In genomic region chr9:111839387-111839786, GRCh38 we compare ENCODE assay signal across 11 cellular contexts. TPM values are rescaled to one million over a fixed set of nuclear protein-coding genes. Genes with fewer than 3 reads are reported as not detected.
DNase-seq lines count a peak whose midpoint lies in the region; ATAC-seq, FAIRE-seq and TF ChIP-seq lines count a peak whose summit lies in the region.
"Had no signal": no experiment of that assay in that cellular context is flagged by ENCODE, and none has a peak within 500 bp of the region (broad histone marks: within the 10 kb centered on the region; RNA-seq: fewer than 3 reads in every experiment).

No MANE protein-coding gene starts in this region.

- H4K8ac ChIP-seq in H9 (replicated peaks; ENCODE audit: insufficient read length, low read depth, low read length), result no peak overlapping the region

- H3K9me3 Mint-ChIP-seq in activated naive CD4-positive, alpha-beta T cell treated with anti-CD3 and anti-CD28 coated beads, Interleukin-2, amount 50 U/mL, for 72 hours, result peaks cover 0 to 8% of the 10 kb centered on the region in 2 donors
- peaks cover 0 to 6% of the 10 kb centered on the region in 2 donors for H3K9me3 Mint-ChIP-seq in stimulated activated naive B cell treated with anti-CD40 and anti-IgM and Interleukin-4, amounts not matched to agents 10 μg/mL and 1 μg/mL and 100 μg/mL, for 72 hours
- no peaks in the 10 kb centered on the region for H3K9me3 Mint-ChIP-seq in H9

- H3K4me1 Mint-ChIP-seq in stimulated activated naive B cell treated with anti-CD40 and anti-IgM and Interleukin-4, amounts not matched to agents 10 μg/mL and 1 μg/mL and 100 μg/mL, for 72 hours, result peaks cover 20 to 21% of the 10 kb centered on the region in 2 donors
- H3K4me1 Mint-ChIP-seq in H9, result no peaks in the 10 kb centered on the region

- no peak overlapping the region for H3K4me3 ChIP-seq in K562
- no peak overlapping the region for H3K4me3 ChIP-seq in BE2C (ENCODE audit: low read depth, low read length)

- no peak for TF ChIP-seq RAD21 in K562 (CRISPR knock-in tag; conservative IDR thresholded peaks at IDR 0.05 in 1 of 2, IDR thresholded peaks at IDR 0.05 in 1 of 2)

- no peak overlapping the region for H2BK20ac ChIP-seq in H9 (ENCODE audit: low read depth, low read length, poor library complexity, severe bottlenecking)

- no peak overlapping the region for H2AK5ac ChIP-seq in H9 (ENCODE audit: insufficient read length, low read length)

- no peak overlapping the region for H3K4me3 Mint-ChIP-seq in stimulated activated naive B cell treated with anti-CD40 and anti-IgM and Interleukin-4, amounts not matched to agents 10 μg/mL and 1 μg/mL and 100 μg/mL, for 72 hours
- H3K4me3 Mint-ChIP-seq in H9, result no peak overlapping the region

- H4K5ac ChIP-seq in H9 (ENCODE audit: insufficient read length, low read depth, low read length), result no peak overlapping the region

- no peak overlapping the region for H3K14ac ChIP-seq in H9 (ENCODE audit: insufficient read depth, low read length)

- no peak overlapping the region for H2BK15ac ChIP-seq in H9 (ENCODE audit: low read depth, low read length)

- no peak overlapping the region for H3K56ac ChIP-seq in H9 (ENCODE audit: insufficient read length, low read depth, low read length)

- WGBS in K562 (ENCODE audit: insufficient coverage, low coverage, missing lambda C conversion rate), result 36% methylated on average over 6 of the region's 6 CpGs
- no CpG with 5 or more reads among the region's 6 CpGs for WGBS in H9 (ENCODE audit: extremely low coverage, insufficient read length, low lambda C conversion rate)

- no TSS peak for BruUV-seq in K562 (replicated peaks; lab: Mats Ljungman, UMichigan)

- no peaks in the 10 kb centered on the region for H3K9me1 ChIP-seq in K562 (ENCODE audit: control insufficient read depth, insufficient read depth, low read length)

- CTCF ChIA-PET in K562 (lab: Yijun Ruan, JAX; ENCODE audit: low intra/inter-chr PET ratio), result no interaction called here

- no peak overlapping the region for H3K18ac ChIP-seq in H9 (ENCODE audit: insufficient read length, low read depth, low read length)

- H3T11ph ChIP-seq in H9 (ENCODE audit: low read length), result no peak overlapping the region

- H2BK12ac ChIP-seq in H9 (ENCODE audit: insufficient read length, low read depth, low read length), result no peak overlapping the region

- POLR2A ChIA-PET in K562 (lab: Yijun Ruan, JAX), result no interaction called here

- no peak overlapping the region for H3K27ac ChIP-seq in K562 (ENCODE audit: extremely low read depth, low read depth, low read length)
- no peak overlapping the region for H3K27ac ChIP-seq in H9 (ENCODE audit: insufficient read length, low read depth, low read length)
- H3K27ac ChIP-seq: KMS-11 had no signal

- H3K9ac ChIP-seq in K562 (ENCODE audit: insufficient read depth in 1 of 2, low read depth in 2 of 2, low read length in 2 of 2) (no peak overlapping the region), H9 (ENCODE audit: extremely low read depth, insufficient read length, low read length) (no peak overlapping the region)
- H3K9ac ChIP-seq: KMS-11 had no signal

- no peak for DNase-seq in activated naive CD4-positive, alpha-beta T cell treated with anti-CD3 and anti-CD28 coated beads, Interleukin-2, amount 50 U/mL, for 72 hours (ENCODE audit: low spot score in 2 of 2)
- DNase-seq in activated naive CD4-positive, alpha-beta T cell treated with Interleukin-2 at 50 U/mL for 16 hours, result no peak
- DNase-seq in K562 (ENCODE audit: extremely low read depth in 1 of 4, low spot score in 3 of 4), result no peak
- DNase-seq in stimulated activated naive B cell treated with anti-CD40 and anti-IgM and Interleukin-4, amounts not matched to agents 10 μg/mL and 1 μg/mL and 100 μg/mL, for 72 hours, result no peak
- no peak for DNase-seq in activated gamma-delta T cell treated with Interleukin-2 at 50 U/mL for 16 hours
- DNase-seq in H9, result no peak
- DNase-seq in BE2C, result no peak
- DNase-seq: activated CD8-positive, alpha-beta memory T cell treated with anti-CD3 and anti-CD28 coated beads, Interleukin-2, amount 50 U/mL, for 48 hours; stimulated activated CD4-positive, alpha-beta T cell treated with anti-CD3 and anti-CD28 coated beads, Interleukin-2, amount 100 ng/mL, for 24 hours had no signal

- H4K20me1 ChIP-seq in K562 (replicated peaks; ENCODE audit: control insufficient read depth, insufficient read depth, low read length), result no peaks in the 10 kb centered on the region
- no peaks in the 10 kb centered on the region for H4K20me1 ChIP-seq in H9 (ENCODE audit: control insufficient read depth, insufficient read depth, insufficient read length)

- H3K36me3 Mint-ChIP-seq in activated naive CD4-positive, alpha-beta T cell treated with anti-CD3 and anti-CD28 coated beads, Interleukin-2, amount 50 U/mL, for 72 hours, result no peaks in the 10 kb centered on the region
- H3K36me3 Mint-ChIP-seq in stimulated activated naive B cell treated with anti-CD40 and anti-IgM and Interleukin-4, amounts not matched to agents 10 μg/mL and 1 μg/mL and 100 μg/mL, for 72 hours, result no peaks in the 10 kb centered on the region
- H3K36me3 Mint-ChIP-seq in H9 (ENCODE audit: insufficient read depth in 1 of 3, low read depth in 3 of 3), result no peaks in the 10 kb centered on the region

- H4K91ac ChIP-seq in H9 (ENCODE audit: insufficient read length, low read depth, low read length), result no peak overlapping the region

- H3K4me1 ChIP-seq in K562 (replicated peaks in 1 of 2; ENCODE audit: control insufficient read depth in 2 of 2, insufficient read depth in 2 of 2, low read length in 2 of 2), result no peaks in the 10 kb centered on the region
- no peaks in the 10 kb centered on the region for H3K4me1 ChIP-seq in H9 (ENCODE audit: insufficient read depth, low read length)
- no peaks in the 10 kb centered on the region for H3K4me1 ChIP-seq in BE2C

- intact Hi-C loops in K562 (cut with micrococcal nuclease), result no loop called here

- H3K79me2 ChIP-seq in K562 (ENCODE audit: control insufficient read depth, insufficient read depth, low read length) (no peaks in the 10 kb centered on the region), H9 (ENCODE audit: insufficient read depth, low read length) (no peaks in the 10 kb centered on the region)

- peaks cover 4 to 6% of the 10 kb centered on the region in 2 experiments; a peak in 2 of 5 replicates for H3K27me3 ChIP-seq in K562 (ENCODE audit: control insufficient read depth in 2 of 2, insufficient read depth in 2 of 2, low read length in 2 of 2)
- H3K27me3 ChIP-seq in H9 (ENCODE audit: insufficient read depth, low read length), result no peaks in the 10 kb centered on the region
- no peaks in the 10 kb centered on the region for H3K27me3 ChIP-seq in BE2C

- H3K4ac ChIP-seq in H9 (ENCODE audit: low read depth, low read length), result no peak overlapping the region

- H3K27me3 Mint-ChIP-seq in stimulated activated naive B cell treated with anti-CD40 and anti-IgM and Interleukin-4, amounts not matched to agents 10 μg/mL and 1 μg/mL and 100 μg/mL, for 72 hours, result peaks cover 0 to 9% of the 10 kb centered on the region in 2 donors
- no peaks in the 10 kb centered on the region; the same call in 1 of the 2 replicates for H3K27me3 Mint-ChIP-seq in H9 (ENCODE audit: low read depth)

- H3K79me1 ChIP-seq in H9 (ENCODE audit: insufficient read depth, low read depth, low read length, poor library complexity, severe bottlenecking), result no peaks in the 10 kb centered on the region

- H3K27ac Mint-ChIP-seq in activated naive CD4-positive, alpha-beta T cell treated with anti-CD3 and anti-CD28 coated beads, Interleukin-2, amount 50 U/mL, for 72 hours, result no peak overlapping the region
- no peak overlapping the region for H3K27ac Mint-ChIP-seq in stimulated activated naive B cell treated with anti-CD40 and anti-IgM and Interleukin-4, amounts not matched to agents 10 μg/mL and 1 μg/mL and 100 μg/mL, for 72 hours
- H3K27ac Mint-ChIP-seq in H9, result no peak overlapping the region

- no peaks in the 10 kb centered on the region for H3K36me3 ChIP-seq in K562 (ENCODE audit: control insufficient read depth, insufficient read depth, low read length)
- H3K36me3 ChIP-seq in BE2C, result no peaks in the 10 kb centered on the region

- FAIRE-seq in K562 (lab: Jason Lieb, UNC), result peak; percentile 42

- no peak for TF ChIP-seq POLR2A in K562 (conservative IDR thresholded peaks at IDR 0.05)

- no peak for TF ChIP-seq EP300 in K562 (IDR thresholded peaks at IDR 0.05; ENCODE audit: low read length)

- ATAC-seq in activated naive CD4-positive, alpha-beta T cell treated with anti-CD3 and anti-CD28 coated beads, Interleukin-2, amount 50 U/mL, for 72 hours, result peak; percentile 28 to 60
- ATAC-seq in HG02884 (IDR thresholded peaks at IDR 0.05; ENCODE audit: unreplicated experiment) (peak; percentile 75), K562 (no peak)
- peak; percentile 85 to 93 for ATAC-seq in stimulated activated naive B cell treated with anti-CD40 and anti-IgM and Interleukin-4, amounts not matched to agents 10 μg/mL and 1 μg/mL and 100 μg/mL, for 72 hours (replicated peaks)

- no peak for TF ChIP-seq CTCF in K562 (IDR thresholded peaks at IDR 0.05 in 2 of 3, conservative IDR thresholded peaks at IDR 0.05 in 1 of 3; ENCODE audit: insufficient read depth in 2 of 3, low read depth in 1 of 3, low read length in 3 of 3)
- TF ChIP-seq CTCF in H9 (conservative IDR thresholded peaks at IDR 0.05), result no peak
- no peak for TF ChIP-seq CTCF in BE2C (IDR thresholded peaks at IDR 0.05; ENCODE audit: low read depth, low read length)

- H3K4me2 ChIP-seq in K562 (ENCODE audit: insufficient read depth, low read length) (no peak overlapping the region), H9 (ENCODE audit: insufficient read depth, insufficient read length, low read length) (no peak overlapping the region)
- H3K4me2 ChIP-seq: KMS-11 had no signal

- H3K9me3 ChIP-seq in K562 (replicated peaks; ENCODE audit: control insufficient read depth, insufficient read depth, low read depth, low read length) (no peaks in the 10 kb centered on the region), H9 (ENCODE audit: control insufficient read depth, low read depth, low read length) (no peaks in the 10 kb centered on the region), BE2C (no peaks in the 10 kb centered on the region)

- H2BK5ac ChIP-seq in H9 (ENCODE audit: insufficient read length, low read length), result no peak overlapping the region

- no peaks in the 10 kb centered on the region for H3K23me2 ChIP-seq in H9 (ENCODE audit: insufficient read length, low read depth, low read length, poor library complexity, severe bottlenecking)

- H2BK120ac ChIP-seq in H9 (ENCODE audit: low read depth, low read length, poor library complexity, severe bottlenecking), result no peak overlapping the region

- in situ Hi-C loops in K562 (cut with MboI), result no loop called here

- H2AFZ ChIP-seq in K562 (ENCODE audit: low read depth, low read length), result peak overlapping the region; percentile 38
- H2AFZ ChIP-seq in H9 (ENCODE audit: low read length), result no peak overlapping the region

- no peak overlapping the region for H3K23ac ChIP-seq in H9 (ENCODE audit: insufficient read length, low read depth, low read length)

RNA-seq across cellular contexts. Expression of gene SHOC1, which starts 44.6 kb away (rescaled TPM):
- under 1 TPM in 1 of 2 donors, not detected in 1; 0.04 TPM for total RNA-seq in activated naive CD4-positive, alpha-beta T cell treated with anti-CD3 and anti-CD28 coated beads, Interleukin-2, amount 50 U/mL, for 72 hours
- not detected in 2 replicates for total RNA-seq in K562 (2011; cell fraction: chromatin; rRNA removed; ENCODE audit: low replicate concordance)
- total RNA-seq in K562 (2011; cell fraction: nucleolus; rRNA removed), result not detected in 2 replicates
- total RNA-seq in K562 (2011; cell fraction: nucleoplasm; rRNA removed), result not detected in 2 replicates
- total RNA-seq in K562 (2014; rRNA removed) (0.09 TPM in 1 of 2 replicates, not detected in the other), K562 (2014; rRNA removed; fragmentation: Illumina TruSeq; extraction: Trizol) (not detected in 2 replicates), K562 (2015; rRNA removed; fragmentation: Illumina TruSeq; extraction: Trizol) (not detected in 2 replicates), K562 (2021) (not detected in 2 replicates), H9 (2021) (not detected in 2 replicates)
- polyA plus RNA-seq in K562 (2011; rRNA removed) (not detected in 2 replicates), K562 (2014; fragmentation: Illumina TruSeq; extraction: Trizol) (0.03 TPM in 1 of 2 replicates, not detected in the other), K562 (2014; fragmentation: Nextera tagmentation; extraction: Ambion mirVana) (under 1 TPM in 1 of 2 experiments, not detected in 1; 0.04 TPM), K562 (2014; rRNA removed) (not detected in 2 replicates)
- polyA plus RNA-seq in K562 (2011; cell fraction: cytosol; rRNA removed), result not detected in 2 replicates
- polyA plus RNA-seq in K562 (2011; cell fraction: nucleus; rRNA removed), result not detected in 2 replicates
- 0.01 TPM in 1 of 2 replicates, not detected in the other for polyA plus RNA-seq in K562 (2012)
- polyA minus RNA-seq in K562 (2011; rRNA and poly(A)+ RNA removed), result not detected in 2 replicates
- polyA minus RNA-seq in K562 (2011; cell fraction: cytosol; rRNA and poly(A)+ RNA removed), result not detected in 2 replicates
- polyA minus RNA-seq in K562 (2011; cell fraction: nucleus; rRNA and poly(A)+ RNA removed), result not detected in 2 replicates
- polyA plus RNA-seq in BE2C (2012; ENCODE audit: insufficient read depth, insufficient read length, low read depth), result not detected

RNA-seq across cellular contexts. Expression of gene UGCG, which starts 57.2 kb away (rescaled TPM):
- 10 to 100 TPM; 12.5 to 23.5 TPM for total RNA-seq in activated naive CD4-positive, alpha-beta T cell treated with anti-CD3 and anti-CD28 coated beads, Interleukin-2, amount 50 U/mL, for 72 hours
- total RNA-seq in K562 (2011; cell fraction: chromatin; rRNA removed; ENCODE audit: low replicate concordance), result 44.9 and 109 TPM in 2 replicates
- total RNA-seq in K562 (2011; cell fraction: nucleolus; rRNA removed), result 33.4 and 39.1 TPM in 2 replicates
- 72.1 and 87.3 TPM in 2 replicates for total RNA-seq in K562 (2011; cell fraction: nucleoplasm; rRNA removed)
- total RNA-seq in K562 (2014; rRNA removed) (21.6 and 22.2 TPM in 2 replicates), K562 (2014; rRNA removed; fragmentation: Illumina TruSeq; extraction: Trizol) (37.9 and 44.3 TPM in 2 replicates), K562 (2015; rRNA removed; fragmentation: Illumina TruSeq; extraction: Trizol) (26.2 and 26.6 TPM in 2 replicates), K562 (2021) (29.5 and 30.2 TPM in 2 replicates), H9 (2021) (23.3 and 23.8 TPM in 2 replicates)
- polyA plus RNA-seq in K562 (2011; rRNA removed) (31.3 and 40.3 TPM in 2 replicates), K562 (2014; fragmentation: Illumina TruSeq; extraction: Trizol) (18.6 and 20.0 TPM in 2 replicates), K562 (2014; fragmentation: Nextera tagmentation; extraction: Ambion mirVana) (10 to 100 TPM; 29.2 to 31.9 TPM), K562 (2014; rRNA removed) (20.8 and 24.3 TPM in 2 replicates)
- polyA plus RNA-seq in K562 (2011; cell fraction: cytosol; rRNA removed), result 8.2 and 17.8 TPM in 2 replicates
- polyA plus RNA-seq in K562 (2011; cell fraction: nucleus; rRNA removed), result 15.1 and 24.8 TPM in 2 replicates
- polyA plus RNA-seq in K562 (2012), result 10.1 and 14.4 TPM in 2 replicates
- polyA minus RNA-seq in K562 (2011; rRNA and poly(A)+ RNA removed), result 55.0 and 55.6 TPM in 2 replicates
- 35.7 and 38.8 TPM in 2 replicates for polyA minus RNA-seq in K562 (2011; cell fraction: cytosol; rRNA and poly(A)+ RNA removed)
- 20.1 and 44.8 TPM in 2 replicates for polyA minus RNA-seq in K562 (2011; cell fraction: nucleus; rRNA and poly(A)+ RNA removed)
- polyA plus RNA-seq in BE2C (2012; ENCODE audit: insufficient read depth, insufficient read length, low read depth), result 8.2 TPM
